Comparison of ENCODE assay signal across 16 cellular contexts in genomic region chr11:12386309-12386708, GRCh38. TPM values are rescaled to one million over a fixed set of nuclear protein-coding genes. Genes with fewer than 3 reads are reported as not detected.
"Had no signal": no experiment of that assay in that cellular context is flagged by ENCODE, and none has a peak within 500 bp of the region (broad histone marks: within the 10 kb centered on the region; RNA-seq: fewer than 3 reads in every experiment).

No MANE protein-coding gene starts in this region.

- H3K27me3 ChIP-seq: pancreas, upper lobe of right lung had no signal

- H3K27ac ChIP-seq: neutrophil, pancreas, upper lobe of right lung had no signal

- DNase-seq: activated CD4-positive, alpha-beta memory T cell treated with anti-CD3 and anti-CD28 coated beads, Interleukin-2, amount 10 ng/mL, durations not matched to agents 7 days and 5 days; activated CD4-positive, alpha-beta T cell treated with anti-CD3 and anti-CD28 coated beads for 48 hours; activated CD4-positive, CD25-positive, alpha-beta regulatory T cell; activated CD8-positive, alpha-beta memory T cell treated with anti-CD3 and anti-CD28 coated beads, Interleukin-2, amount 10 ng/mL, durations not matched to agents 7 days and 5 days; activated naive CD8-positive, alpha-beta T cell treated with anti-CD3 and anti-CD28 coated beads for 36 hours; amygdala; effector memory CD8-positive, alpha-beta T cell; foreskin melanocyte; mammary epithelial cell; mucosa of descending colon; natural killer cell; pancreas; stimulated activated CD4-positive, alpha-beta T cell treated with anti-CD3 and anti-CD28 coated beads, Interleukin-2, amount 100 ng/mL, for 24 hours; stimulated activated naive CD8-positive, alpha-beta T cell treated with anti-CD3 and anti-CD28 coated beads, Interleukin-15, Interleukin-2, amounts not matched to agents 100 U/mL and 50 U/mL, for 24 hours; upper lobe of right lung had no signal

- H3K4me3 ChIP-seq: mucosa of descending colon, pancreas, upper lobe of right lung had no signal

- H3K27ac Mint-ChIP-seq: activated CD4-positive, alpha-beta memory T cell treated with anti-CD3 and anti-CD28 coated beads, Interleukin-2, amount 10 ng/mL, durations not matched to agents 7 days and 5 days; activated CD8-positive, alpha-beta memory T cell treated with anti-CD3 and anti-CD28 coated beads, Interleukin-2, amount 10 ng/mL, durations not matched to agents 7 days and 5 days; activated naive CD8-positive, alpha-beta T cell treated with anti-CD3 and anti-CD28 coated beads for 36 hours; effector memory CD8-positive, alpha-beta T cell; natural killer cell had no signal

- H3K4me1 Mint-ChIP-seq: activated CD4-positive, alpha-beta memory T cell treated with anti-CD3 and anti-CD28 coated beads, Interleukin-2, amount 10 ng/mL, durations not matched to agents 7 days and 5 days; activated CD8-positive, alpha-beta memory T cell treated with anti-CD3 and anti-CD28 coated beads, Interleukin-2, amount 10 ng/mL, durations not matched to agents 7 days and 5 days; natural killer cell had no signal

- H3K9me3 Mint-ChIP-seq: activated CD4-positive, alpha-beta memory T cell treated with anti-CD3 and anti-CD28 coated beads, Interleukin-2, amount 10 ng/mL, durations not matched to agents 7 days and 5 days; activated naive CD8-positive, alpha-beta T cell treated with anti-CD3 and anti-CD28 coated beads for 36 hours; effector memory CD8-positive, alpha-beta T cell; natural killer cell had no signal

- H3K9me3 ChIP-seq: mucosa of descending colon, neutrophil, pancreas, upper lobe of right lung had no signal

- ATAC-seq: activated CD8-positive, alpha-beta memory T cell treated with anti-CD3 and anti-CD28 coated beads, Interleukin-2, amount 10 ng/mL, durations not matched to agents 7 days and 5 days; effector memory CD8-positive, alpha-beta T cell; natural killer cell; pancreas; stimulated activated naive CD8-positive, alpha-beta T cell treated with anti-CD3 and anti-CD28 coated beads, Interleukin-15, Interleukin-2, amounts not matched to agents 100 U/mL and 50 U/mL, for 24 hours; upper lobe of right lung had no signal

- H3K36me3 ChIP-seq: neutrophil, pancreas, upper lobe of right lung had no signal

- H3K36me3 Mint-ChIP-seq: activated CD8-positive, alpha-beta memory T cell treated with anti-CD3 and anti-CD28 coated beads, Interleukin-2, amount 10 ng/mL, durations not matched to agents 7 days and 5 days; activated naive CD8-positive, alpha-beta T cell treated with anti-CD3 and anti-CD28 coated beads for 36 hours; natural killer cell had no signal

- H3K4me3 Mint-ChIP-seq: activated CD4-positive, alpha-beta memory T cell treated with anti-CD3 and anti-CD28 coated beads, Interleukin-2, amount 10 ng/mL, durations not matched to agents 7 days and 5 days; activated CD8-positive, alpha-beta memory T cell treated with anti-CD3 and anti-CD28 coated beads, Interleukin-2, amount 10 ng/mL, durations not matched to agents 7 days and 5 days; activated naive CD8-positive, alpha-beta T cell treated with anti-CD3 and anti-CD28 coated beads for 36 hours; effector memory CD8-positive, alpha-beta T cell; natural killer cell had no signal

RNA-seq across cellular contexts. Expression of gene PARVA, which starts 8.9 kb away (rescaled TPM):
- total RNA-seq: activated CD8-positive, alpha-beta memory T cell treated with anti-CD3 and anti-CD28 coated beads, Interleukin-2, amount 10 ng/mL, durations not matched to agents 7 days and 5 days had no signal
